Comparison of ENCODE assay signal across 8 cellular contexts in genomic region chr3:119676771-119677640, GRCh38. TPM values are rescaled to one million over a fixed set of nuclear protein-coding genes. Genes with fewer than 3 reads are reported as not detected.
DNase-seq lines count a peak whose midpoint lies in the region; ATAC-seq, FAIRE-seq and TF ChIP-seq lines count a peak whose summit lies in the region.

Gene COX17, minus strand, starts transcription at chr3:119677406. Its CDS starts 96 bp downstream, at chr3:119677310.

- H3K27ac ChIP-seq in adipose tissue (ENCODE audit: low read depth, low read length) = peak within 1 kb of the TSS; percentile 48
- H3K27ac ChIP-seq in heart left ventricle = peak within 1 kb of the TSS; percentile 93 to 97 (median 96)

- intact Hi-C loops in heart left ventricle (cut with DNase I) = loop anchor here in 7 of 10 donors (1.0 to 10.0 kb wide), 12 partner anchors 38 to 215 kb away; partner anchors contain the start of genes ADPRH (in 3 of the 7), PLA1A (in 2 of the 7), POGLUT1 (in 2 of the 7) and TMEM39A (in 2 of the 7)

- peaks cover 0 to 31% (median 29%) of the 10 kb centered on the region in 9 donors for H3K36me3 ChIP-seq in heart left ventricle

- H3K36me3 Mint-ChIP-seq in T-cell (peaks cover 20% of the 10 kb centered on the region), type B pancreatic cell (peaks cover 5% of the 10 kb centered on the region)

- ATAC-seq in HG02840 (IDR thresholded peaks at IDR 0.05; ENCODE audit: low FRiP score, unreplicated experiment) = peak; percentile 91
- peak; percentile 90 to 91 (median 90) for ATAC-seq in T-cell (replicated peaks in 1 of 4)
- ATAC-seq in heart left ventricle = peak; percentile 78 to 90 (median 87)

- H3K4me1 Mint-ChIP-seq in T-cell = peaks cover 39 to 41% (median 39%) of the 10 kb centered on the region in 3 donors
- peaks cover 26% of the 10 kb centered on the region for H3K4me1 Mint-ChIP-seq in type B pancreatic cell (ENCODE audit: unreplicated experiment)

- H3K27ac Mint-ChIP-seq in T-cell (peak within 1 kb of the TSS; percentile 94 to 97), type B pancreatic cell (peak within 1 kb of the TSS; percentile 92)

- peak; percentile 97 for FAIRE-seq in GM12891 (lab: Jason Lieb, UNC)

- H3K9me3 Mint-ChIP-seq in T-cell (no peaks in the 10 kb centered on the region), type B pancreatic cell (no peaks in the 10 kb centered on the region)

- H3K4me3 ChIP-seq in heart left ventricle = peak within 1 kb of the TSS; percentile 38 to 82 (median 70)

- no peaks in the 10 kb centered on the region for H3K9me3 ChIP-seq in heart left ventricle

- H3K27me3 Mint-ChIP-seq in T-cell (no peaks in the 10 kb centered on the region), type B pancreatic cell (no peaks in the 10 kb centered on the region)

- TF ChIP-seq CTCF in heart left ventricle (IDR thresholded peaks at IDR 0.05) = no peak
- no peak for TF ChIP-seq CTCF in type B pancreatic cell (conservative IDR thresholded peaks at IDR 0.05)

- H3K27me3 ChIP-seq in heart left ventricle = no peaks in the 10 kb centered on the region

- H3K4me1 ChIP-seq in heart left ventricle = peaks cover 0 to 49% (median 32%) of the 10 kb centered on the region in 12 donors

- H3K4me3 Mint-ChIP-seq in T-cell = peak within 1 kb of the TSS; percentile 81 to 87 (median 84)
- peak within 1 kb of the TSS; percentile 93 for H3K4me3 Mint-ChIP-seq in type B pancreatic cell

- TF ChIP-seq POLR2A in GM12891 (IDR thresholded peaks at IDR 0.05; ENCODE audit: low read depth, low read length) = peak; percentile 57
- peak in 1 of 2 donors; percentile 74 for TF ChIP-seq POLR2A in heart left ventricle (IDR thresholded peaks at IDR 0.05)

- DNase-seq in GM12891 (ENCODE audit: insufficient read length, low spot score) = peak; percentile 79
- peak; percentile 98 for DNase-seq in NCI-H1436 treated with DMSO at 0.1 percent for 48 hours (lab: John Stamatoyannopoulos, UW)
- peak; percentile 86 to 99 (median 96) for DNase-seq in T-cell
- peak; percentile 95 to 97 (median 95) for DNase-seq in heart left ventricle
- DNase-seq in pons (ENCODE audit: low spot score) = peak; percentile 97
- DNase-seq in type B pancreatic cell (ENCODE audit: extremely low spot score, unreplicated experiment) = peak; percentile 93

- POLR2A ChIA-PET in T-cell (lab: Charles Lee) = interaction anchor here (0.6 to 1.4 kb wide), 4 partner anchors 178 to 1066 kb away, joined by 4 to 5 read pairs (median 4); partner anchors contain the start of genes GTF2E1 (in 1 of the 2) and RABL3 (in 1 of the 2)

- CTCF ChIA-PET in T-cell (lab: Charles Lee) = interaction anchor here in 1 of 2 donors (0.6 to 1.2 kb wide), 4 partner anchors 13 to 919 kb away, joined by 3 read pairs; partner anchors contain the start of gene NDUFB4

- WGBS in adipose tissue, 3 donors = 0 to 1% (median 1%) methylated on average over 52 to 54 of the region's 54 CpGs
- 0 to 2% (median 1%) methylated on average over 52 to 54 of the region's 54 CpGs for WGBS in heart left ventricle, 4 donors

TF ChIP-seq in GM12891, 5 proteins besides CTCF, POLR2A, EP300 and RAD21:
- no peak for TF ChIP-seq SPI1 (IDR thresholded peaks at IDR 0.05; ENCODE audit: low read depth, low read length)
- TF ChIP-seq PAX5 (IDR thresholded peaks at IDR 0.05; ENCODE audit: insufficient read depth, low read length, severe bottlenecking) = no peak
- peak; percentile 76 for TF ChIP-seq TAF1 (IDR thresholded peaks at IDR 0.05; ENCODE audit: low read depth, low read length)
- TF ChIP-seq POLR2AphosphoS5 (IDR thresholded peaks at IDR 0.05; ENCODE audit: low read depth, low read length) = peak; percentile 77
- TF ChIP-seq POU2F2 (IDR thresholded peaks at IDR 0.05; ENCODE audit: low read depth, low read length) = peak; percentile 47
TF ChIP-seq in GM12891: peak in this region for 3.

RNA-seq across cellular contexts. Expression of gene COX17, which starts in this region (rescaled TPM):
- 198 TPM for polyA plus RNA-seq in GM12891 (2012; ENCODE audit: low read depth, missing spikeins)
- 10 to 100 TPM; 20.5 to 33.1 (median 30.6) TPM for total RNA-seq in T-cell
- 100 to 1,000 TPM in 1 of 3 donors, 10 to 100 TPM in 2; 54.3 to 104 (median 78.3) TPM for polyA plus RNA-seq in adipose tissue
- 100 to 1,000 TPM in 5 of 9 donors, 10 to 100 TPM in 4; 73.8 to 173 (median 112) TPM for total RNA-seq in heart left ventricle
- 100 to 1,000 TPM; 176 to 728 TPM for polyA plus RNA-seq in heart left ventricle
- 28.3 and 32.0 TPM in 2 replicates for total RNA-seq in type B pancreatic cell (ENCODE audit: low replicate concordance)

Comparison
In these comparisons a context has a peak if more than half of its experiments do, and no peak if none do; other contexts are left out.
1. Peak in every context shown above with its lines: DNase-seq, ATAC-seq, H3K4me3 ChIP-seq and H3K27ac ChIP-seq.